In the genomic region with DNA sequence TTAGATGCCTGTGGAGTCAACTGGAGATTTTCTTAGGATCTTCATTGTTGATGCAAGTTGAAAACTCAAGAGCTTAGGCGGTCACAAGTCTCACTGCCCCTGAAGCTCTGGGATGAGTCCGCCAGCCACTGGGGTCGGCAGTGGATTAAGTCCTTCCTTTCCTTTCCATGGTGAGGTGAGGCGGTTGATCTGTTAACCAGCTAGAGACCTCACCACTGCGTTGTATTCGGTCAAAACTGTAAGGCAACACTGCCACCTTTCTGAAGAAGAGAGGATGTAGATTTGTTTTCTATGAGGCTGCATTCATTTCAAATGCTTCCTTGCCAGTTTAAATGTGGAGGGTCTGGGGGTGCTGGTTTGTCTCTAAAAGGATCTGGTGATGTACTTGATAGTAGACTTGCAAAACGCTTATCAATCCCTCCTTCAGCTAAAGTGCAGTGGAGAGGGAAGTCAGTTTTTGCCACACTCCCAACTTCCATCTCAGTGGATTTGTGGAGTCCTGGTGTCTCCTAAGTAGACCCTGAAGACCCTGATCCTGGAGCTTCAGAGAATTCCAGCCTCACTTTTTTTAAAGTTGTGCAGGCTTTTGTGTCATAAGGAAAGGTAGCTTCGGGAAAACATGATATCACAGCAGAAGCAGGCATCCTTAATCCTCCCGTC, we compare ENCODE assay signal across 8 cellular contexts. TPM values are rescaled to one million over a fixed set of nuclear protein-coding genes. Genes with fewer than 3 reads are reported as not detected.
A peak's percentile ranks its signal among the peaks of the same experiment; 100 is the strongest.
DNase-seq lines count a peak whose midpoint lies in the region; ATAC-seq lines count a peak whose summit lies in the region.

No MANE protein-coding gene starts in this region.

- peaks cover 0 to 6% (median 2%) of the 10 kb centered on the region in 4 donors for H3K4me1 Mint-ChIP-seq in CD4-positive, alpha-beta memory T cell

- peaks cover 0 to 13% (median 4%) of the 10 kb centered on the region in 8 donors for H3K9me3 Mint-ChIP-seq in CD4-positive, alpha-beta memory T cell

- H3K27ac ChIP-seq in mesodermal cell (ENCODE audit: low read depth, low read length, severe bottlenecking), result peak overlapping the region; percentile 31
- H3K27ac ChIP-seq in CD4-positive, alpha-beta memory T cell (ENCODE audit: low read depth, low read length), result no peak overlapping the region

- CTCF ChIA-PET in CD4-positive, alpha-beta memory T cell (lab: Charles Lee; ENCODE audit: partially characterized antibody), result no interaction called here

- H3K27me3 ChIP-seq in CD4-positive, alpha-beta memory T cell (ENCODE audit: insufficient read depth, low read length), result no peaks in the 10 kb centered on the region

- peaks cover 20 to 24% of the 10 kb centered on the region in 2 donors for H3K27me3 Mint-ChIP-seq in CD4-positive, alpha-beta memory T cell

- POLR2A ChIA-PET in CD4-positive, alpha-beta memory T cell (lab: Charles Lee; ENCODE audit: partially characterized antibody), result no interaction called here

- H3K27ac Mint-ChIP-seq in CD4-positive, alpha-beta memory T cell, result no peak overlapping the region

- peak overlapping the region; percentile 54 for H3K4me3 ChIP-seq in mesodermal cell (ENCODE audit: extremely low read depth, insufficient read depth, low read length, poor library complexity, severe bottlenecking)
- H3K4me3 ChIP-seq in CD4-positive, alpha-beta memory T cell (ENCODE audit: low read length in 2 of 2), result no peak overlapping the region

- DNase-seq in ELR (ENCODE audit: low read depth), result peak; percentile 71
- peak; percentile 41 for DNase-seq in NAMALWA (ENCODE audit: low spot score)
- DNase-seq in dedifferentiated amniotic fluid mesenchymal stem cell (ENCODE audit: extremely low spot score), result peak; percentile 64
- no peak for DNase-seq in stimulated activated CD4-positive, alpha-beta T cell treated with anti-CD3 and anti-CD28 coated beads, Interleukin-2, amount 100 ng/mL, for 24 hours
- no peak for DNase-seq in CD4-positive, alpha-beta memory T cell
- DNase-seq in HK-2 (ENCODE audit: unreplicated experiment), result no peak

- no peaks in the 10 kb centered on the region for H3K9me3 ChIP-seq in mesodermal cell (ENCODE audit: control insufficient read depth, low read length)
- no peaks in the 10 kb centered on the region for H3K9me3 ChIP-seq in CD4-positive, alpha-beta memory T cell (ENCODE audit: control insufficient read depth in 1 of 2, low read length in 2 of 2)

- no peaks in the 10 kb centered on the region for H3K4me1 ChIP-seq in mesodermal cell (ENCODE audit: control insufficient read depth, insufficient read depth, low read length, poor library complexity, severe bottlenecking)
- no peaks in the 10 kb centered on the region for H3K4me1 ChIP-seq in CD4-positive, alpha-beta memory T cell (ENCODE audit: insufficient read depth, low read length)

- no peaks in the 10 kb centered on the region for H3K36me3 Mint-ChIP-seq in CD4-positive, alpha-beta memory T cell

- no peak for ATAC-seq in HG02885 (IDR thresholded peaks at IDR 0.05; ENCODE audit: poor library complexity, unreplicated experiment)

- intact Hi-C loops in CD4-positive, alpha-beta memory T cell (cut with micrococcal nuclease), result no loop called here

- no peaks in the 10 kb centered on the region for H3K36me3 ChIP-seq in mesodermal cell (ENCODE audit: control insufficient read depth, insufficient read depth, low read length)
- no peaks in the 10 kb centered on the region for H3K36me3 ChIP-seq in CD4-positive, alpha-beta memory T cell (ENCODE audit: insufficient read depth, low read length)

- WGBS in mesodermal cell (ENCODE audit: insufficient coverage in 2 of 2), 2 experiments, result 36 to 38% methylated on average over 4 to 6 of the region's 9 CpGs

- no peak overlapping the region for H3K4me3 Mint-ChIP-seq in CD4-positive, alpha-beta memory T cell

RNA-seq across cellular contexts. Expression of gene MYOCD, which starts 1.7 kb away (rescaled TPM):
- 11.5 TPM for polyA plus RNA-seq in mesodermal cell (2013, experiment 1 of 2)
- polyA plus RNA-seq in mesodermal cell (2013, experiment 2 of 2), result 5.7 TPM
- not detected for total RNA-seq in CD4-positive, alpha-beta memory T cell
- polyA plus RNA-seq in CD4-positive, alpha-beta memory T cell, result not detected

Comparison
In these comparisons a context has a peak if more than half of its experiments do, and no peak if none do; other contexts are left out.
1. DNase-seq: peak in ELR (single experiment), NAMALWA (single experiment) and dedifferentiated amniotic fluid mesenchymal stem cell (single experiment); none in stimulated activated CD4-positive, alpha-beta T cell treated with anti-CD3 and anti-CD28 coated beads, Interleukin-2, amount 100 ng/mL, for 24 hours (0 of 2), CD4-positive, alpha-beta memory T cell (0 of 5) and HK-2 (single experiment).